Comparison of ENCODE assay signal across 1 cellular context in the genomic region with DNA sequence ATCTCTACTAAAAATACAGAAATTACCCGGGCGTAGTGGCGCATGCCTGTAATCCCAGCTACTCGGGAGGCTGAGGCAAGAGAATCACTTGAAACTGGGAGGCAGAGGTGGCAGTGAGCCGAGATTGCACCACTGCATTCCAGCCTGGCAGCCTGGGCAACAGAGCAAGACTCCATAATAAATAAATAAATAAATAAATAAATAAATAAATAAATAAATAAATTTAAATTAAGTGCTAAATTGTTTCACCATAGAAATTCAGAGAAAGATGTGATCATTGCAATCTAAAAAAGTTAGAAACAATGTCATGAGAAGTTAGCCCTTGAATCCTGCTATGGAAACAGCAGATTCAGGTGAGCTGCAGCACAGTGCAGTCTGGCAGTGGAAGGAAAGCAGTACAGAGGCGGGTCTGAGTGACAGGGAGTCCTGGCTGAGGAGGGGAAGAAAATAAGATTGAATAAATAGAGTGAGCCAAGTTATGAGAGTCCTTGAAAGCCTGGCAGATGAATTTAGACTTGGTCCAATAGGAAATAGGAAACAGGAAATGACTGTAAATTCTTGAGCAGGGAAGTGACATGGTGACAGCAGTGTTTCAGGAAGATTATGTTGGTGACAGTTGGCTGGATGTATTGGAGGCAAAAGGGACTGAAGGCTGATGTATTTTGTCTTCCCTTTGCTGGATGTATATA.
TF ChIP-seq lines count a peak whose summit lies in the region.

No MANE protein-coding gene starts in this region.

TF ChIP-seq in HEK293, 187 proteins besides CTCF, POLR2A, EP300 and RAD21 (continued from another document and continues in another):
- TF ChIP-seq ZSCAN4 (tag by site-specific recombination; IDR thresholded peaks at IDR 0.05) (no peak), ZNF658 (tag by site-specific recombination; IDR thresholded peaks at IDR 0.05) (no peak), ZNF214 (tag by site-specific recombination; IDR thresholded peaks at IDR 0.05; ENCODE audit: borderline replicate concordance) (no peak), ZBTB11 (tag by site-specific recombination; conservative IDR thresholded peaks at IDR 0.05; ENCODE audit: low read depth) (peak; percentile 78), ZSCAN23 (tag by site-specific recombination; IDR thresholded peaks at IDR 0.05) (no peak), YY1 (tag by site-specific recombination; IDR thresholded peaks at IDR 0.05) (no peak), SP3 (tag by site-specific recombination; IDR thresholded peaks at IDR 0.05) (peak; percentile 27; the same call in 1 of the 2 replicates), ZNF621 (tag by site-specific recombination; IDR thresholded peaks at IDR 0.05) (no peak), ZNF654 (tag by site-specific recombination; IDR thresholded peaks at IDR 0.05; ENCODE audit: low read depth) (peak; percentile 41), ZFP3 (tag by site-specific recombination; IDR thresholded peaks at IDR 0.05; ENCODE audit: low read depth) (no peak), ZNF121 (tag by site-specific recombination; IDR thresholded peaks at IDR 0.05) (0 out of 2 replicates have a peak, but pooled peaks have one; percentile 25), ZBTB21 (tag by site-specific recombination; IDR thresholded peaks at IDR 0.05) (no peak), ZFHX2 (tag by site-specific recombination; conservative IDR thresholded peaks at IDR 0.05) (no peak), ZNF366 (tag by site-specific recombination; conservative IDR thresholded peaks at IDR 0.05) (no peak), OVOL3 (tag by site-specific recombination; IDR thresholded peaks at IDR 0.05) (no peak), ZNF521 (tag by site-specific recombination; IDR thresholded peaks at IDR 0.05) (no peak), ZNF16 (tag by site-specific recombination; IDR thresholded peaks at IDR 0.05; ENCODE audit: low read depth) (no peak), ZBTB26 (tag by site-specific recombination; optimal IDR thresholded peaks at IDR 0.05) (no peak), PRDM6 (tag by site-specific recombination; IDR thresholded peaks at IDR 0.05) (no peak), ZNF555 (tag by site-specific recombination; conservative IDR thresholded peaks at IDR 0.05) (peak; percentile 77), ZNF692 (tag by site-specific recombination; IDR thresholded peaks at IDR 0.05) (no peak), PRDM2 (tag by site-specific recombination; IDR thresholded peaks at IDR 0.05; ENCODE audit: borderline replicate concordance) (no peak), ZNF19 (tag by site-specific recombination; IDR thresholded peaks at IDR 0.05; ENCODE audit: low read depth) (0 out of 2 replicates have a peak, but pooled peaks have one; percentile 24), ZNF239 (tag by site-specific recombination; IDR thresholded peaks at IDR 0.05) (no peak), ZNF175 (tag by site-specific recombination; IDR thresholded peaks at IDR 0.05) (no peak), ZNF23 (tag by site-specific recombination; IDR thresholded peaks at IDR 0.05; ENCODE audit: borderline replicate concordance) (no peak), EGR2 (tag by site-specific recombination; IDR thresholded peaks at IDR 0.05; ENCODE audit: low read depth) (no peak), ZXDB (tag by site-specific recombination; IDR thresholded peaks at IDR 0.05) (peak; percentile 67), ZNF677 (tag by site-specific recombination; IDR thresholded peaks at IDR 0.05) (no peak), ZNF629 (tag by site-specific recombination; IDR thresholded peaks at IDR 0.05) (0 out of 2 replicates have a peak, but pooled peaks have one; percentile 19), SCRT1 (tag by site-specific recombination; IDR thresholded peaks at IDR 0.05; ENCODE audit: borderline replicate concordance) (no peak), SP7 (tag by site-specific recombination; IDR thresholded peaks at IDR 0.05) (no peak), ZNF132 (tag by site-specific recombination; IDR thresholded peaks at IDR 0.05; ENCODE audit: borderline replicate concordance) (no peak), ZNF10 (tag by site-specific recombination; IDR thresholded peaks at IDR 0.05) (no peak), ZNF394 (tag by site-specific recombination; IDR thresholded peaks at IDR 0.05; ENCODE audit: borderline replicate concordance) (peak; percentile 93), ZNF391 (tag by site-specific recombination; IDR thresholded peaks at IDR 0.05; ENCODE audit: borderline replicate concordance, low read depth) (no peak)
- TF ChIP-seq, protein P1, sequence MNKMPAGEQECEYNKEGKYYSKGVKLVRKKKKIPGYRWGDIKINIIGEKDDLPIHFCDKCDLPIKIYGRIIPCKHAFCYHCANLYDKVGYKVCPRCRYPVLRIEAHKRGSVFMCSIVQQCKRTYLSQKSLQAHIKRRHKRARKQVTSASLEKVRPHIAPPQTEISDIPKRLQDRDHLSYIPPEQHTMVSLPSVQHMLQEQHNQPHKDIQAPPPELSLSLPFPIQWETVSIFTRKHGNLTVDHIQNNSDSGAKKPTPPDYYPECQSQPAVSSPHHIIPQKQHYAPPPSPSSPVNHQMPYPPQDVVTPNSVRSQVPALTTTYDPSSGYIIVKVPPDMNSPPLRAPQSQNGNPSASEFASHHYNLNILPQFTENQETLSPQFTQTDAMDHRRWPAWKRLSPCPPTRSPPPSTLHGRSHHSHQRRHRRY (tag by site-specific recombination; IDR thresholded peaks at IDR 0.05), result no peak
